1 cellular context compared by ENCODE assay signal in genomic region chr1:97186381-97186780, GRCh38.
TF ChIP-seq lines count a peak whose summit lies in the region.

No MANE protein-coding gene starts in this region.

TF ChIP-seq in WTC11, 78 proteins besides CTCF, POLR2A, EP300 and RAD21 (continued from another document):
- TF ChIP-seq E2F1 (CRISPR knock-in tag; IDR thresholded peaks at IDR 0.05) (no peak), NR2C2 (CRISPR knock-in tag; IDR thresholded peaks at IDR 0.05) (no peak), AFF4 (CRISPR knock-in tag; IDR thresholded peaks at IDR 0.05; ENCODE audit: borderline replicate concordance) (no peak), ZSCAN18 (CRISPR knock-in tag; IDR thresholded peaks at IDR 0.05) (no peak), E2F4 (CRISPR knock-in tag; IDR thresholded peaks at IDR 0.05; ENCODE audit: borderline replicate concordance, low read depth) (no peak), PRRX2 (CRISPR knock-in tag; IDR thresholded peaks at IDR 0.05) (no peak), ZNF671 (CRISPR knock-in tag; IDR thresholded peaks at IDR 0.05) (no peak), FOXP1 (CRISPR knock-in tag; IDR thresholded peaks at IDR 0.05; ENCODE audit: borderline replicate concordance) (no peak), ZBTB21 (CRISPR knock-in tag; IDR thresholded peaks at IDR 0.05; ENCODE audit: borderline replicate concordance) (no peak), CDX4 (CRISPR knock-in tag; IDR thresholded peaks at IDR 0.05; ENCODE audit: borderline replicate concordance) (no peak), MAX (CRISPR knock-in tag; IDR thresholded peaks at IDR 0.05) (no peak), ZNF219 (CRISPR knock-in tag; IDR thresholded peaks at IDR 0.05; ENCODE audit: borderline replicate concordance) (no peak), TEAD1 (CRISPR knock-in tag; IDR thresholded peaks at IDR 0.05) (no peak), SMAD3 (CRISPR knock-in tag; IDR thresholded peaks at IDR 0.05; ENCODE audit: borderline replicate concordance) (no peak)
- TF ChIP-seq, protein P1, sequence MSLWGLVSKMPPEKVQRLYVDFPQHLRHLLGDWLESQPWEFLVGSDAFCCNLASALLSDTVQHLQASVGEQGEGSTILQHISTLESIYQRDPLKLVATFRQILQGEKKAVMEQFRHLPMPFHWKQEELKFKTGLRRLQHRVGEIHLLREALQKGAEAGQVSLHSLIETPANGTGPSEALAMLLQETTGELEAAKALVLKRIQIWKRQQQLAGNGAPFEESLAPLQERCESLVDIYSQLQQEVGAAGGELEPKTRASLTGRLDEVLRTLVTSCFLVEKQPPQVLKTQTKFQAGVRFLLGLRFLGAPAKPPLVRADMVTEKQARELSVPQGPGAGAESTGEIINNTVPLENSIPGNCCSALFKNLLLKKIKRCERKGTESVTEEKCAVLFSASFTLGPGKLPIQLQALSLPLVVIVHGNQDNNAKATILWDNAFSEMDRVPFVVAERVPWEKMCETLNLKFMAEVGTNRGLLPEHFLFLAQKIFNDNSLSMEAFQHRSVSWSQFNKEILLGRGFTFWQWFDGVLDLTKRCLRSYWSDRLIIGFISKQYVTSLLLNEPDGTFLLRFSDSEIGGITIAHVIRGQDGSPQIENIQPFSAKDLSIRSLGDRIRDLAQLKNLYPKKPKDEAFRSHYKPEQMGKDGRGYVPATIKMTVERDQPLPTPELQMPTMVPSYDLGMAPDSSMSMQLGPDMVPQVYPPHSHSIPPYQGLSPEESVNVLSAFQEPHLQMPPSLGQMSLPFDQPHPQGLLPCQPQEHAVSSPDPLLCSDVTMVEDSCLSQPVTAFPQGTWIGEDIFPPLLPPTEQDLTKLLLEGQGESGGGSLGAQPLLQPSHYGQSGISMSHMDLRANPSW (CRISPR knock-in tag; conservative IDR thresholded peaks at IDR 0.05; ENCODE audit: low read depth): no peak
- TF ChIP-seq, protein P2, sequence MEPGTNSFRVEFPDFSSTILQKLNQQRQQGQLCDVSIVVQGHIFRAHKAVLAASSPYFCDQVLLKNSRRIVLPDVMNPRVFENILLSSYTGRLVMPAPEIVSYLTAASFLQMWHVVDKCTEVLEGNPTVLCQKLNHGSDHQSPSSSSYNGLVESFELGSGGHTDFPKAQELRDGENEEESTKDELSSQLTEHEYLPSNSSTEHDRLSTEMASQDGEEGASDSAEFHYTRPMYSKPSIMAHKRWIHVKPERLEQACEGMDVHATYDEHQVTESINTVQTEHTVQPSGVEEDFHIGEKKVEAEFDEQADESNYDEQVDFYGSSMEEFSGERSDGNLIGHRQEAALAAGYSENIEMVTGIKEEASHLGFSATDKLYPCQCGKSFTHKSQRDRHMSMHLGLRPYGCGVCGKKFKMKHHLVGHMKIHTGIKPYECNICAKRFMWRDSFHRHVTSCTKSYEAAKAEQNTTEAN (CRISPR knock-in tag; IDR thresholded peaks at IDR 0.05): no peak
